ENCODE assay signal across 27 cellular contexts in the genomic region with DNA sequence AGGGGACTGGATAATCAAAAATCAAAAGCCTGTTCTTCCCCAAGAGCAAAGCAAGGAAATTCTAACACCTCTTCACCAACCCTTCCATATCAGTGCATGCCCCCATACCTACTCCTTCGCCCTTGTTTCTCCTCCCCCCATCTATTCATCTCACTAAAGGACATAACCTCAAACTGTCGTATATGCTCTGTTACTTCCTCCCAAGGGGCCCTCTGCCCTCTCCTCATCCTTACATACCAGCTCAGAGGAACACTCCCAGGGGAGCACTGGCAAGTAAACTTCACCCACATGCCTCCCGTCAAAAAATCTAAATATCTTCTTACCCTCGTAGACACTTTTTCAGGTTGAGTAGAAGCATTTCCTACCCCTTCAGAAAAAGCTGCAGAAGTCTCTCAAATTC. TPM values are rescaled to one million over a fixed set of nuclear protein-coding genes. Genes with fewer than 3 reads are reported as not detected.
"Had no signal": no experiment of that assay in that cellular context is flagged by ENCODE, and none has a peak within 500 bp of the region (broad histone marks: within the 10 kb centered on the region; RNA-seq: fewer than 3 reads in every experiment).

No MANE protein-coding gene starts in this region.

- H3K9me3 ChIP-seq: body of pancreas, colonic mucosa, mucosa of descending colon, testis, transverse colon had no signal

- DNase-seq: activated CD4-positive, alpha-beta T cell treated with anti-CD3 and anti-CD28 coated beads for 1 hour; activated CD4-positive, alpha-beta T cell treated with anti-CD3 and anti-CD28 coated beads, Interleukin-2, amount 10 ng/mL, durations not matched to agents 7 days and 5 days; activated CD8-positive, alpha-beta T cell treated with anti-CD3 and anti-CD28 coated beads for 36 hours; activated naive CD4-positive, alpha-beta T cell; activated T-cell treated with anti-CD3 and anti-CD28 coated beads for 4 hours; activated T-cell treated with anti-CD3 and anti-CD28 coated beads, Interleukin-2, amount 50 U/mL, for 72 hours; body of pancreas; cerebellar nuclear complex; colonic mucosa; dorsolateral prefrontal cortex; effector memory CD4-positive, alpha-beta T cell; left cardiac atrium; left ventricle myocardium superior; mucosa of descending colon; stimulated activated CD4-positive, alpha-beta T cell treated with anti-CD3 and anti-CD28 coated beads, Interleukin-15, amount 100 ng/mL, for 24 hours; stimulated activated CD4-positive, alpha-beta T cell treated with anti-CD3 and anti-CD28 coated beads, Interleukin-2, amount 100 ng/mL, for 24 hours; stimulated activated naive CD8-positive, alpha-beta T cell treated with anti-CD3 and anti-CD28 coated beads, Interleukin-15, Interleukin-2, amounts not matched to agents 100 U/mL and 50 U/mL, for 24 hours; T1000; testis; transverse colon had no signal

- H3K4me1 ChIP-seq: colonic mucosa, right atrium auricular region, testis had no signal

- H3K36me3 ChIP-seq: colonic mucosa, right atrium auricular region, transverse colon had no signal

- H3K27me3 ChIP-seq: body of pancreas, colonic mucosa, dorsolateral prefrontal cortex, right atrium auricular region, testis, transverse colon had no signal

- H3K4me3 ChIP-seq: body of pancreas, colonic mucosa, dorsolateral prefrontal cortex, mucosa of descending colon, right atrium auricular region, testis, transverse colon had no signal

- FAIRE-seq: frontal cortex, keratinocyte, urothelium cell line had no signal

- ATAC-seq: activated CD8-positive, alpha-beta T cell treated with anti-CD3 and anti-CD28 coated beads for 36 hours; activated naive CD4-positive, alpha-beta T cell treated with anti-CD3 and anti-CD28 coated beads, Interleukin-2, amount 50 U/mL, for 72 hours; activated T-cell treated with anti-CD3 and anti-CD28 coated beads, Interleukin-2, amount 50 U/mL, for 72 hours; body of pancreas; left cardiac atrium; left ventricle myocardium superior; mucosa of descending colon; natural killer cell treated with Interleukin-12 subunit alpha and Interleukin-12 subunit beta and Interleukin-15 and Interleukin-18, amount 100 ng/mL, for 72 hours; stimulated activated naive CD8-positive, alpha-beta T cell treated with anti-CD3 and anti-CD28 coated beads, Interleukin-15, Interleukin-2, amounts not matched to agents 100 U/mL and 50 U/mL, for 24 hours; WTC11 had no signal

- H3K27ac ChIP-seq: body of pancreas, colonic mucosa, dorsolateral prefrontal cortex, right atrium auricular region, testis, transverse colon had no signal

RNA-seq across cellular contexts. Expression of a gene that starts 9.4 kb away (rescaled TPM):
- total RNA-seq: body of pancreas, left ventricle myocardium superior, right atrium auricular region had no signal
